ENCODE assay signal across 9 cellular contexts in genomic region chr16:70429888-70430666, GRCh38. TPM values are rescaled to one million over a fixed set of nuclear protein-coding genes. Genes with fewer than 3 reads are reported as not detected.
DNase-seq lines count a peak whose midpoint lies in the region; ATAC-seq and TF ChIP-seq lines count a peak whose summit lies in the region.
"Had no signal": no experiment of that assay in that cellular context is flagged by ENCODE, and none has a peak within 500 bp of the region (broad histone marks: within the 10 kb centered on the region; RNA-seq: fewer than 3 reads in every experiment).

No MANE protein-coding gene starts in this region.

- H3K4me1 Mint-ChIP-seq in activated B cell treated with CpG ODN at 0.5 μM for 24 hours (peaks cover 83% of the 10 kb centered on the region), memory B cell (peaks cover 44% of the 10 kb centered on the region)

- intact Hi-C loops in activated B cell treated with CpG ODN at 0.5 μM for 24 hours (cut with micrococcal nuclease): loop anchor here (1.0 to 2.0 kb wide), 3 partner anchors 14 to 93 kb away; partner anchors contain the start of genes COG4 and SF3B3

- no peaks in the 10 kb centered on the region for H3K27me3 Mint-ChIP-seq in activated B cell treated with CpG ODN at 0.5 μM for 24 hours
- H3K27me3 Mint-ChIP-seq in memory B cell: no peaks in the 10 kb centered on the region

- DNase-seq in activated B cell treated with CpG ODN at 0.5 μM for 24 hours: peak; percentile 60
- DNase-seq in memory B cell (ENCODE audit: low spot score in 2 of 2): no peak
- no peak for DNase-seq in retina
- no peak for DNase-seq in amygdala (lab: John Stamatoyannopoulos, UW)
- no peak for DNase-seq in central memory CD4-positive, alpha-beta T cell
- DNase-seq: NK-92 treated with Interleukin-12 subunit alpha and Interleukin-12 subunit beta, amount 100 ng/mL, for 24 hours had no signal

- H3K9me3 Mint-ChIP-seq in activated B cell treated with CpG ODN at 0.5 μM for 24 hours (no peaks in the 10 kb centered on the region), memory B cell (no peaks in the 10 kb centered on the region)

- no peak for TF ChIP-seq CTCF in C4-2B (conservative IDR thresholded peaks at IDR 0.05)
- no peak for TF ChIP-seq CTCF in activated B cell treated with CpG ODN at 0.5 μM for 24 hours (IDR thresholded peaks at IDR 0.05)

- CTCF ChIA-PET in activated B cell treated with CpG ODN at 0.5 μM for 24 hours (lab: Charles Lee): interaction anchor here (0.6 to 1.4 kb wide), 4 partner anchors 24 to 98 kb away, joined by 3 to 5 read pairs (median 4); partner anchors contain the start of genes COG4 and SF3B3

- peak; percentile 0 for ATAC-seq in GM21737 (IDR thresholded peaks at IDR 0.05; ENCODE audit: unreplicated experiment)
- ATAC-seq in activated B cell treated with CpG ODN at 0.5 μM for 24 hours (ENCODE audit: low read depth): peak; percentile 51
- ATAC-seq in memory B cell (ENCODE audit: low read depth): peak; percentile 10
- ATAC-seq in HG03175 (IDR thresholded peaks at IDR 0.05; ENCODE audit: unreplicated experiment): no peak

- H3K27ac Mint-ChIP-seq in activated B cell treated with CpG ODN at 0.5 μM for 24 hours: peak overlapping the region; percentile 97
- H3K27ac Mint-ChIP-seq in memory B cell: peak overlapping the region; percentile 99

- H3K27ac ChIP-seq in C4-2B: peak overlapping the region; percentile 13; the same call in 1 of the 2 replicates

- H3K4me3 Mint-ChIP-seq in activated B cell treated with CpG ODN at 0.5 μM for 24 hours: peak overlapping the region; percentile 61
- H3K4me3 Mint-ChIP-seq in memory B cell: peak overlapping the region; percentile 35

- peaks cover 11% of the 10 kb centered on the region for H3K36me3 Mint-ChIP-seq in activated B cell treated with CpG ODN at 0.5 μM for 24 hours (ENCODE audit: low read depth)
- peaks cover 2% of the 10 kb centered on the region for H3K36me3 Mint-ChIP-seq in memory B cell

- POLR2A ChIA-PET in activated B cell treated with CpG ODN at 0.5 μM for 24 hours (lab: Charles Lee): interaction anchor here (0.9 to 5.0 kb wide), 11 partner anchors 9 to 141 kb away, joined by 4 to 68 read pairs (median 9); partner anchors contain the start of genes AARS1, COG4, DDX19A and FCSK

RNA-seq across cellular contexts. Expression of gene ST3GAL2, which starts 8.8 kb away (rescaled TPM):
- total RNA-seq in activated B cell treated with CpG ODN at 0.5 μM for 24 hours: 51.5 and 57.4 TPM in 2 replicates

RNA-seq across cellular contexts. Expression of gene FCSK, which starts 24.3 kb away (rescaled TPM):
- total RNA-seq in activated B cell treated with CpG ODN at 0.5 μM for 24 hours: 20.1 and 21.4 TPM in 2 replicates
